In genomic region chr5:111099058-111099778, GRCh38 we compare ENCODE assay signal across 20 cellular contexts. TPM values are rescaled to one million over a fixed set of nuclear protein-coding genes. Genes with fewer than 3 reads are reported as not detected.
"Had no signal": no experiment of that assay in that cellular context is flagged by ENCODE, and none has a peak within 500 bp of the region (broad histone marks: within the 10 kb centered on the region; RNA-seq: fewer than 3 reads in every experiment).

No MANE protein-coding gene starts in this region.

- H3K9me3 ChIP-seq: gastrocnemius medialis, left ventricle myocardium inferior, sigmoid colon, thyroid gland had no signal

- H3K27ac ChIP-seq: gastrocnemius medialis, left ventricle myocardium inferior, sigmoid colon, thyroid gland had no signal

- H3K27me3 ChIP-seq: gastrocnemius medialis, sigmoid colon, thyroid gland had no signal

- FAIRE-seq: TTC549 had no signal

- H3K4me3 ChIP-seq: gastrocnemius medialis, left ventricle myocardium inferior, sigmoid colon, thyroid gland had no signal

- ATAC-seq: activated CD4-positive, alpha-beta T cell treated with anti-CD3 and anti-CD28 coated beads for 36 hours; esophagus mucosa; gastrocnemius medialis; stimulated activated memory B cell treated with anti-CD40 and anti-IgM and Interleukin-4, amounts not matched to agents 10 μg/mL and 1 μg/mL and 100 μg/mL, for 72 hours; WTC11 had no signal

- DNase-seq: activated CD4-positive, alpha-beta T cell treated with anti-CD3 and anti-CD28 coated beads for 36 hours; activated CD4-positive, alpha-beta T cell treated with anti-CD3 and anti-CD28 coated beads, Interleukin-2, amount 50 U/mL, for 48 hours; activated naive CD4-positive, alpha-beta T cell treated with anti-CD3 and anti-CD28 coated beads, Interleukin-2, amount 10 ng/mL, durations not matched to agents 7 days and 5 days; activated T-cell treated with anti-CD3 and anti-CD28 coated beads, Interleukin-2, amount 50 U/mL, for 1 hour; gastrocnemius medialis; head of caudate nucleus; kidney glomerular epithelial cell; left ventricle myocardium inferior; mammary epithelial cell; occipital lobe; posterior cingulate gyrus; sigmoid colon; stimulated activated CD4-positive, alpha-beta T cell treated with anti-CD3 and anti-CD28 coated beads, Interleukin-4, amount 100 ng/mL, for 4 hours; thyroid gland had no signal

RNA-seq across cellular contexts. Expression of gene TSLP, which starts 27.7 kb away (rescaled TPM):
- total RNA-seq: occipital lobe; T-helper 2 cell treated with Interferon-gamma antibody and Interleukin-4, amounts not matched to agents 100 ng/mL and 5 ng/mL, for 36 hours had no signal
- polyA plus RNA-seq: neural cell had no signal
